8 cellular contexts compared by ENCODE assay signal in genomic region chr10:35462491-35462934, GRCh38.
DNase-seq lines count a peak whose midpoint lies in the region; ATAC-seq lines count a peak whose summit lies in the region.

No MANE protein-coding gene starts in this region.

- H3K9me3 Mint-ChIP-seq in activated CD8-positive, alpha-beta T cell treated with anti-CD3 and anti-CD28 coated beads, Interleukin-2, amount 10 ng/mL, durations not matched to agents 7 days and 5 days (ENCODE audit: insufficient read depth) = no peaks in the 10 kb centered on the region

- no peaks in the 10 kb centered on the region for H3K27me3 Mint-ChIP-seq in activated CD8-positive, alpha-beta T cell treated with anti-CD3 and anti-CD28 coated beads, Interleukin-2, amount 10 ng/mL, durations not matched to agents 7 days and 5 days (ENCODE audit: low read depth)

- POLR2A ChIA-PET in activated CD8-positive, alpha-beta T cell treated with anti-CD3 and anti-CD28 coated beads, Interleukin-2, amount 10 ng/mL, durations not matched to agents 7 days and 5 days (lab: Charles Lee) = no interaction called here

- peak overlapping the region; percentile 66 for H3K27ac Mint-ChIP-seq in activated CD8-positive, alpha-beta T cell treated with anti-CD3 and anti-CD28 coated beads, Interleukin-2, amount 10 ng/mL, durations not matched to agents 7 days and 5 days

- DNase-seq in DMS 273 (lab: John Stamatoyannopoulos, UW; ENCODE audit: unreplicated experiment) (peak; percentile 5), DMS 273 treated with DMSO at 0.1 percent for 48 hours (lab: John Stamatoyannopoulos, UW) (no peak), retina (peak; percentile 76), cortex of kidney (lab: John Stamatoyannopoulos, UW) (no peak)
- peak; percentile 34 for DNase-seq in activated CD8-positive, alpha-beta T cell treated with anti-CD3 and anti-CD28 coated beads, Interleukin-2, amount 10 ng/mL, durations not matched to agents 7 days and 5 days
- no peak for DNase-seq in activated CD8-positive, alpha-beta memory T cell treated with anti-CD3 and anti-CD28 coated beads for 24 hours
- DNase-seq in activated CD4-positive, alpha-beta T cell treated with anti-CD3 and anti-CD28 coated beads, Interleukin-2, amount 50 U/mL, for 4 hours = no peak

- peaks cover 9% of the 10 kb centered on the region for H3K36me3 Mint-ChIP-seq in activated CD8-positive, alpha-beta T cell treated with anti-CD3 and anti-CD28 coated beads, Interleukin-2, amount 10 ng/mL, durations not matched to agents 7 days and 5 days (ENCODE audit: low read depth)

- ATAC-seq in HG03039 (IDR thresholded peaks at IDR 0.05; ENCODE audit: unreplicated experiment) = peak; percentile 64
- ATAC-seq in activated CD8-positive, alpha-beta T cell treated with anti-CD3 and anti-CD28 coated beads, Interleukin-2, amount 10 ng/mL, durations not matched to agents 7 days and 5 days = peak; percentile 62

- no peaks in the 10 kb centered on the region for H3K4me1 Mint-ChIP-seq in activated CD8-positive, alpha-beta T cell treated with anti-CD3 and anti-CD28 coated beads, Interleukin-2, amount 10 ng/mL, durations not matched to agents 7 days and 5 days (ENCODE audit: low read depth)

- peak overlapping the region; percentile 8 for H3K4me3 Mint-ChIP-seq in activated CD8-positive, alpha-beta T cell treated with anti-CD3 and anti-CD28 coated beads, Interleukin-2, amount 10 ng/mL, durations not matched to agents 7 days and 5 days

- CTCF ChIA-PET in activated CD8-positive, alpha-beta T cell treated with anti-CD3 and anti-CD28 coated beads, Interleukin-2, amount 10 ng/mL, durations not matched to agents 7 days and 5 days (lab: Charles Lee) = interaction anchor here (1.6 kb wide), 1 partner anchor 9 kb away, joined by 3 read pairs; no protein-coding TSS in a partner anchor

Comparison
In these comparisons a context has a peak if more than half of its experiments do, and no peak if none do; other contexts are left out.
1. DNase-seq: peak in DMS 273 (single experiment), activated CD8-positive, alpha-beta T cell treated with anti-CD3 and anti-CD28 coated beads, Interleukin-2, amount 10 ng/mL, durations not matched to agents 7 days and 5 days (single experiment) and retina (single experiment); none in DMS 273 treated with DMSO at 0.1 percent for 48 hours (single experiment), activated CD8-positive, alpha-beta memory T cell treated with anti-CD3 and anti-CD28 coated beads for 24 hours (single experiment), cortex of kidney (single experiment) and activated CD4-positive, alpha-beta T cell treated with anti-CD3 and anti-CD28 coated beads, Interleukin-2, amount 50 U/mL, for 4 hours (0 of 2).